In genomic region chr21:31220567-31220966, GRCh38 we compare ENCODE assay signal across 1 cellular context.
TF ChIP-seq lines count a peak whose summit lies in the region.

No MANE protein-coding gene starts in this region.

TF ChIP-seq in GM12878, 131 proteins besides CTCF, POLR2A, EP300 and RAD21 (continued from another document):
- peak; percentile 61 for TF ChIP-seq MTA2 (IDR thresholded peaks at IDR 0.05; ENCODE audit: low read depth)
- no peak for TF ChIP-seq SREBF2 (IDR thresholded peaks at IDR 0.05; ENCODE audit: low read length)
- TF ChIP-seq ESRRA (IDR thresholded peaks at IDR 0.05; ENCODE audit: low read length), result no peak
- TF ChIP-seq NR2C2 (IDR thresholded peaks at IDR 0.05; ENCODE audit: borderline replicate concordance, control insufficient read depth, insufficient read length, low read depth), result no peak
- TF ChIP-seq CEBPB (IDR thresholded peaks at IDR 0.05; ENCODE audit: borderline replicate concordance in 1 of 2, low read depth in 2 of 2, low read length in 2 of 2), result no peak
- TF ChIP-seq ZNF592 (IDR thresholded peaks at IDR 0.05), result no peak
- no peak for TF ChIP-seq CEBPZ (IDR thresholded peaks at IDR 0.05; ENCODE audit: low read depth, low read length)
- TF ChIP-seq KDM1A (IDR thresholded peaks at IDR 0.05; ENCODE audit: borderline replicate concordance), result no peak
- TF ChIP-seq ZNF217 (IDR thresholded peaks at IDR 0.05), result no peak
- no peak for TF ChIP-seq KAT2A (conservative IDR thresholded peaks at IDR 0.05; ENCODE audit: control insufficient read depth, low read depth, low read length)
- TF ChIP-seq PAX5 (IDR thresholded peaks at IDR 0.05; ENCODE audit: borderline replicate concordance, low read depth, low read length), result no peak
- no peak for TF ChIP-seq FOS (IDR thresholded peaks at IDR 0.05; ENCODE audit: borderline replicate concordance, extremely low read depth, insufficient read length)
- TF ChIP-seq NBN (IDR thresholded peaks at IDR 0.05), result 0 out of 2 replicates have a peak, but pooled peaks have one; percentile 16
- no peak for TF ChIP-seq MYB (IDR thresholded peaks at IDR 0.05; ENCODE audit: borderline replicate concordance, low read depth, low read length)
TF ChIP-seq in GM12878: peak in this region for 4.
